ENCODE assay signal across 8 cellular contexts in genomic region chr3:172749201-172749965, GRCh38. TPM values are rescaled to one million over a fixed set of nuclear protein-coding genes. Genes with fewer than 3 reads are reported as not detected.
A peak's percentile ranks its signal among the peaks of the same experiment; 100 is the strongest.
DNase-seq lines count a peak whose midpoint lies in the region; ATAC-seq and TF ChIP-seq lines count a peak whose summit lies in the region.

No MANE protein-coding gene starts in this region.

- ATAC-seq in heart right ventricle, result peak in 4 of 8 donors; percentile 30 to 57 (median 48)
- no peak for ATAC-seq in Right ventricle myocardium inferior

- no peaks in the 10 kb centered on the region for H3K27me3 ChIP-seq in heart right ventricle
- no peaks in the 10 kb centered on the region for H3K27me3 ChIP-seq in SJCRH30
- no peaks in the 10 kb centered on the region for H3K27me3 ChIP-seq in osteoblast (ENCODE audit: insufficient read depth, low read length)

- H3K4me3 ChIP-seq in heart right ventricle, result peak overlapping the region in 9 of 10 donors; percentile 32 to 87 (median 79)
- peak overlapping the region; percentile 19 for H3K4me3 ChIP-seq in SJCRH30
- H3K4me3 ChIP-seq in osteoblast (ENCODE audit: insufficient read depth, low read length), result peak overlapping the region; percentile 94

- H3K36me3 ChIP-seq in heart right ventricle, result no peaks in the 10 kb centered on the region
- H3K36me3 ChIP-seq in SJCRH30, result no peaks in the 10 kb centered on the region
- H3K36me3 ChIP-seq in osteoblast (ENCODE audit: insufficient read depth, low read length), result peaks cover under 1% of the 10 kb centered on the region

- H2AFZ ChIP-seq in osteoblast (ENCODE audit: low read length), result peak overlapping the region; percentile 26

- DNase-seq in heart right ventricle (peak in 1 of 2 donors; percentile 42), Right ventricle myocardium inferior (ENCODE audit: missing footprints) (no peak), SJCRH30 (peak in 1 of 2 experiments; percentile 3), fibroblast of peridontal ligament (ENCODE audit: extremely low read depth) (peak; percentile 98), osteoblast (ENCODE audit: insufficient read length, low spot score, missing footprints) (peak; percentile 73), KG1 (lab: John Stamatoyannopoulos, UW) (no peak), OCI-M2 (lab: John Stamatoyannopoulos, UW; ENCODE audit: unreplicated experiment) (no peak)
- no peak for DNase-seq in activated CD4-positive, CD25-positive, alpha-beta regulatory T cell treated with anti-CD3 and anti-CD28 coated beads, Interleukin-2, amount 50 U/mL, for 72 hours

- H3K9me3 ChIP-seq in heart right ventricle (no peaks in the 10 kb centered on the region), SJCRH30 (replicated peaks) (no peaks in the 10 kb centered on the region), osteoblast (ENCODE audit: low read depth, low read length) (no peaks in the 10 kb centered on the region)

- intact Hi-C loops in heart right ventricle (cut with DNase I), result loop anchor here in 2 of 10 donors (2.0 to 10.0 kb wide), 2 partner anchors 37 to 75 kb away; no protein-coding TSS in a partner anchor
- intact Hi-C loops in Right ventricle myocardium inferior (cut with DNase I), result loop anchor here (2.0 kb wide), 1 partner anchor 39 kb away; the partner anchor contains the start of gene NCEH1

- H3K4me1 ChIP-seq in heart right ventricle, result peaks cover 0 to 31% (median 19%) of the 10 kb centered on the region in 9 donors
- H3K4me1 ChIP-seq in SJCRH30, result no peaks in the 10 kb centered on the region
- peaks cover 41% of the 10 kb centered on the region for H3K4me1 ChIP-seq in osteoblast (ENCODE audit: insufficient read depth, low read length)

- no peaks in the 10 kb centered on the region for H4K20me1 ChIP-seq in osteoblast (ENCODE audit: insufficient read depth, low read length)

- H3K27ac ChIP-seq in heart right ventricle, result peak overlapping the region in 9 of 10 donors; percentile 72 to 91 (median 85)
- H3K27ac ChIP-seq in SJCRH30, result peak overlapping the region; percentile 95
- H3K27ac ChIP-seq in osteoblast (ENCODE audit: low read depth, low read length), result peak overlapping the region; percentile 99

- H3K79me2 ChIP-seq in osteoblast (ENCODE audit: insufficient read depth, low read length), result peaks cover 37% of the 10 kb centered on the region

- TF ChIP-seq CTCF in heart right ventricle (IDR thresholded peaks at IDR 0.05), result no peak
- no peak for TF ChIP-seq CTCF in osteoblast (IDR thresholded peaks at IDR 0.05; ENCODE audit: extremely low read depth, low read depth, low read length)

- peak overlapping the region; percentile 94 for H3K4me2 ChIP-seq in osteoblast (ENCODE audit: insufficient read depth, low read length)

- 32 to 43% methylated on average over 8 of the region's 8 CpGs for WGBS in heart right ventricle, 2 donors

RNA-seq across cellular contexts. Expression of gene ECT2, which starts 1.1 kb away (rescaled TPM):
- total RNA-seq in heart right ventricle, result 1 to 10 TPM; 2.9 to 8.0 (median 5.5) TPM
- polyA plus RNA-seq in heart right ventricle, result 1 to 10 TPM; 2.0 to 2.2 TPM
- total RNA-seq in Right ventricle myocardium inferior, result 6.3 TPM
- total RNA-seq in SJCRH30 (2014; rRNA removed; shearing (Covaris generic)), result 43.5 and 43.9 TPM in 2 replicates
- 21.8 and 23.2 TPM in 2 replicates for total RNA-seq in osteoblast

RNA-seq across cellular contexts. Expression of gene NCEH1, which starts 38.5 kb away (rescaled TPM):
- total RNA-seq in heart right ventricle (10 to 100 TPM; 40.8 to 66.4 (median 51.8) TPM), Right ventricle myocardium inferior (60.4 TPM), osteoblast (9.7 and 10.9 TPM in 2 replicates)
- polyA plus RNA-seq in heart right ventricle, result 10 to 100 TPM in 1 of 2 donors, 1 to 10 TPM in 1; 8.7 to 12.7 TPM
- total RNA-seq in SJCRH30 (2014; rRNA removed; shearing (Covaris generic)), result 1.1 and 1.4 TPM in 2 replicates

Comparison
In these comparisons a context has a peak if more than half of its experiments do, and no peak if none do; other contexts are left out.
1. DNase-seq: peak in fibroblast of peridontal ligament (single experiment) and osteoblast (single experiment); none in Right ventricle myocardium inferior (single experiment), KG1 (single experiment), activated CD4-positive, CD25-positive, alpha-beta regulatory T cell treated with anti-CD3 and anti-CD28 coated beads, Interleukin-2, amount 50 U/mL, for 72 hours (single experiment) and OCI-M2 (single experiment).
2. H3K4me3 ChIP-seq: peak in every context shown above with its lines; median percentile 94 in osteoblast; 79 in heart right ventricle; 19 in SJCRH30.
3. Peak in every context shown above with its lines, with median percentiles within 50 percentile points of each other: H3K27ac ChIP-seq.